20 cellular contexts compared by ENCODE assay signal in genomic region chr7:137242616-137243015, GRCh38.
"Had no signal": no experiment of that assay in that cellular context is flagged by ENCODE, and none has a peak within 500 bp of the region (broad histone marks: within the 10 kb centered on the region; RNA-seq: fewer than 3 reads in every experiment).

No MANE protein-coding gene starts in this region.

- H3K4me2 ChIP-seq: hepatocyte had no signal

- H3K4me3 ChIP-seq: colonic mucosa, esophagus muscularis mucosa, gastroesophageal sphincter, heart left ventricle, hepatocyte, left ventricle myocardium inferior, lower lobe of right lung had no signal

- H2AFZ ChIP-seq: hepatocyte had no signal

- H3K9me3 Mint-ChIP-seq: dendritic cell treated with granulocyte-macrophage colony-stimulating factor and Interleukin-4, amounts not matched to agents 40 ng/mL and 50 ng/mL, for 4 days had no signal

- H3K9me3 ChIP-seq: colonic mucosa, esophagus muscularis mucosa, gastroesophageal sphincter, heart left ventricle, left ventricle myocardium inferior, lower lobe of right lung had no signal

- H3K27ac Mint-ChIP-seq: dendritic cell treated with granulocyte-macrophage colony-stimulating factor and Interleukin-4, amounts not matched to agents 40 ng/mL and 50 ng/mL, for 4 days; effector memory CD8-positive, alpha-beta T cell; immature natural killer cell had no signal

- H3K27ac ChIP-seq: colonic mucosa, esophagus muscularis mucosa, foreskin keratinocyte, gastroesophageal sphincter, heart left ventricle, hepatocyte, left ventricle myocardium inferior, lower lobe of right lung had no signal

- DNase-seq: colonic mucosa; cortex of kidney; effector CD8-positive, alpha-beta T cell; effector memory CD8-positive, alpha-beta T cell; foreskin keratinocyte; heart left ventricle; hypothalamus; immature natural killer cell; islet precursor cell; kidney; kidney glomerular epithelial cell; left colon; left ventricle myocardium inferior; lower lobe of right lung; mesendoderm; midbrain had no signal

- H3K4me3 Mint-ChIP-seq: dendritic cell treated with granulocyte-macrophage colony-stimulating factor and Interleukin-4, amounts not matched to agents 40 ng/mL and 50 ng/mL, for 4 days; effector memory CD8-positive, alpha-beta T cell; immature natural killer cell had no signal

- H3K36me3 Mint-ChIP-seq: immature natural killer cell had no signal

- H3K27me3 ChIP-seq: colonic mucosa, esophagus muscularis mucosa, foreskin keratinocyte, gastroesophageal sphincter, heart left ventricle, hepatocyte had no signal

- ATAC-seq: effector memory CD8-positive, alpha-beta T cell; foreskin keratinocyte; gastroesophageal sphincter; heart left ventricle; left colon; lower lobe of right lung had no signal

- H3K4me1 ChIP-seq: colonic mucosa, esophagus muscularis mucosa, foreskin keratinocyte, gastroesophageal sphincter, heart left ventricle, left ventricle myocardium inferior, lower lobe of right lung had no signal

- H3K4me1 Mint-ChIP-seq: immature natural killer cell had no signal

- H3K36me3 ChIP-seq: colonic mucosa, esophagus muscularis mucosa, gastroesophageal sphincter, left ventricle myocardium inferior, lower lobe of right lung had no signal

- H3K79me2 ChIP-seq: hepatocyte had no signal

- H3K27me3 Mint-ChIP-seq: dendritic cell treated with granulocyte-macrophage colony-stimulating factor and Interleukin-4, amounts not matched to agents 40 ng/mL and 50 ng/mL, for 4 days; effector memory CD8-positive, alpha-beta T cell had no signal
